8 cellular contexts compared by ENCODE assay signal in the genomic region with DNA sequence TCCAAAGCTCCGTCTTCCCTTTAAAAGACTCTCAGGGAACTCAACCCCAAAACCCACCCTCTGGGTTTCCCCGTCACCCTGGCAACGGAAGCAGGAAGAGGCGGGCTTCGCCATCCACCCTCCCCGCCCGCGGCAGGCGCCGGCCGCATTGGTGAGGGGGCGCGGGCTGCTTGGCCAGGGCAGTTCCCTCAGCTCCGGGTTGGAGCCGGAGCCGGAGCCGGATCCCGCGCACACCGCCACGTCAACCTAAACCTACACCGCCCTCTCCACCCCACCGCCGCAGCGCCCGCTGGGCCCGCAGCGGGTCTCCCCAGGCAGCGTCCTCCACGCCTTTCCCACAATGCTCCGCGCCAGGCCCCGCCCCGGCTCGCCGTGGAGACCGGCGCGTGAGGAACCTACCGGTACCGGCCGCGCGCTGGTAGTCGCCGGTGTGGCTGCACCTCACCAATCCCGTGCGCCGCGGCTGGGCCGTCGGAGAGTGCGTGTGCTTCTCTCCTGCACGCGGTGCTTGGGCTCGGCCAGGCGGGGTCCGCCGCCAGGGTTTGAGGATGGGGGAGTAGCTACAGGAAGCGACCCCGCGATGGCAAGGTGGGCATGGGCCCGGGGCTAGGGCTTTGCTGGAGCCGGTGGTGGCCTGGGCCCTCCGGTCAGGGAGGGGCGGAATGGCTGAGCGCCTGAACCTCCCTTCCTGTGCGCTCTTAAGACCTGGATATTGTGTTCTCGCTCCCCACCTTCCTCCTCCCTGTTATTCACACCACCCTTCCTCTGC. TPM values are rescaled to one million over a fixed set of nuclear protein-coding genes. Genes with fewer than 3 reads are reported as not detected.
DNase-seq lines count a peak whose midpoint lies in the region; ATAC-seq and TF ChIP-seq lines count a peak whose summit lies in the region.

A gene with protein sequence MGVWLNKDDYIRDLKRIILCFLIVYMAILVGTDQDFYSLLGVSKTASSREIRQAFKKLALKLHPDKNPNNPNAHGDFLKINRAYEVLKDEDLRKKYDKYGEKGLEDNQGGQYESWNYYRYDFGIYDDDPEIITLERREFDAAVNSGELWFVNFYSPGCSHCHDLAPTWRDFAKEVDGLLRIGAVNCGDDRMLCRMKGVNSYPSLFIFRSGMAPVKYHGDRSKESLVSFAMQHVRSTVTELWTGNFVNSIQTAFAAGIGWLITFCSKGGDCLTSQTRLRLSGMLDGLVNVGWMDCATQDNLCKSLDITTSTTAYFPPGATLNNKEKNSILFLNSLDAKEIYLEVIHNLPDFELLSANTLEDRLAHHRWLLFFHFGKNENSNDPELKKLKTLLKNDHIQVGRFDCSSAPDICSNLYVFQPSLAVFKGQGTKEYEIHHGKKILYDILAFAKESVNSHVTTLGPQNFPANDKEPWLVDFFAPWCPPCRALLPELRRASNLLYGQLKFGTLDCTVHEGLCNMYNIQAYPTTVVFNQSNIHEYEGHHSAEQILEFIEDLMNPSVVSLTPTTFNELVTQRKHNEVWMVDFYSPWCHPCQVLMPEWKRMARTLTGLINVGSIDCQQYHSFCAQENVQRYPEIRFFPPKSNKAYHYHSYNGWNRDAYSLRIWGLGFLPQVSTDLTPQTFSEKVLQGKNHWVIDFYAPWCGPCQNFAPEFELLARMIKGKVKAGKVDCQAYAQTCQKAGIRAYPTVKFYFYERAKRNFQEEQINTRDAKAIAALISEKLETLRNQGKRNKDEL (plus strand): TSS at position 362 of the 769 bp plus-strand sequence. CDS start 1,830 bp downstream, outside the sequence.

- H3K4me3 ChIP-seq in GM12865 (ENCODE audit: low read depth, low read length) = peak within 1 kb of the TSS; percentile 76
- H3K4me3 ChIP-seq in adrenal gland = peak within 1 kb of the TSS; percentile 48 to 95 (median 73)
- peak within 1 kb of the TSS; percentile 78 to 98 (median 92) for H3K4me3 ChIP-seq in heart right ventricle
- peak within 1 kb of the TSS; percentile 92 for H3K4me3 ChIP-seq in upper lobe of right lung

- ATAC-seq in HG02623 (IDR thresholded peaks at IDR 0.05; ENCODE audit: unreplicated experiment) = peak; percentile 85
- ATAC-seq in heart right ventricle = peak; percentile 96 to 99 (median 98)
- ATAC-seq in upper lobe of right lung = peak; percentile 98

- H3K27ac ChIP-seq in adrenal gland = peak within 1 kb of the TSS; percentile 17 to 87 (median 57)
- H3K27ac ChIP-seq in heart right ventricle = peak within 1 kb of the TSS; percentile 70 to 93 (median 86)
- H3K27ac ChIP-seq in upper lobe of right lung = peak within 1 kb of the TSS; percentile 81

- intact Hi-C loops in adrenal gland (cut with DNase I) (no loop called here), heart right ventricle (cut with DNase I) (loop anchor here in 1 of 10 donors (5.0 kb wide), 1 partner anchor 361 kb away; a partner anchor contains a TSS), posterior vena cava (cut with DNase I) (no loop called here), upper lobe of right lung (cut with DNase I) (no loop called here)

- H3K4me1 ChIP-seq in adrenal gland (replicated peaks in 1 of 2) (peaks cover 0 to 19% of the 10 kb centered on the region in 2 donors), heart right ventricle (peaks cover 0 to 48% (median 24%) of the 10 kb centered on the region in 9 donors), upper lobe of right lung (peaks cover 13% of the 10 kb centered on the region)

- H3K9me3 ChIP-seq in adrenal gland (replicated peaks in 1 of 3) = no peaks in the 10 kb centered on the region
- H3K9me3 ChIP-seq in heart right ventricle = no peaks in the 10 kb centered on the region
- no peaks in the 10 kb centered on the region for H3K9me3 ChIP-seq in upper lobe of right lung

- peak; percentile 86 for DNase-seq in GM12865 (ENCODE audit: low read depth)
- peak; percentile 76 for DNase-seq in NCI-H1092 treated with DMSO at 0.1 percent for 48 hours (lab: John Stamatoyannopoulos, UW)
- peak; percentile 73 for DNase-seq in SW480 (ENCODE audit: low spot score)
- peak; percentile 83 to 91 (median 89) for DNase-seq in adrenal gland
- peak; percentile 89 to 92 for DNase-seq in heart right ventricle
- DNase-seq in posterior vena cava (ENCODE audit: low spot score) = peak; percentile 95
- DNase-seq in upper lobe of right lung = peak; percentile 94

- peak in 1 of 2 donors; percentile 69 for TF ChIP-seq POLR2A in adrenal gland (IDR thresholded peaks at IDR 0.05)

- TF ChIP-seq CTCF in GM12865 (IDR thresholded peaks at IDR 0.05; ENCODE audit: insufficient read depth, low read depth, low read length, missing control alignments) (no peak), adrenal gland (IDR thresholded peaks at IDR 0.05) (no peak), heart right ventricle (IDR thresholded peaks at IDR 0.05) (no peak), upper lobe of right lung (IDR thresholded peaks at IDR 0.05) (no peak)

- WGBS in adrenal gland, 4 donors = 0 to 1% (median 0%) methylated on average over 28 to 69 of the region's 69 CpGs
- 0% methylated on average over 66 to 69 of the region's 69 CpGs for WGBS in heart right ventricle, 2 donors

- peaks cover 0 to under 1% of the 10 kb centered on the region in 2 donors for H3K36me3 ChIP-seq in adrenal gland (replicated peaks in 1 of 2)
- peaks cover 0 to 27% (median 0%) of the 10 kb centered on the region in 9 donors for H3K36me3 ChIP-seq in heart right ventricle
- peaks cover 8% of the 10 kb centered on the region for H3K36me3 ChIP-seq in upper lobe of right lung

- H3K27me3 ChIP-seq in adrenal gland (no peaks in the 10 kb centered on the region), heart right ventricle (no peaks in the 10 kb centered on the region), upper lobe of right lung (no peaks in the 10 kb centered on the region)

RNA-seq across cellular contexts. Expression of the gene that starts here (rescaled TPM):
- 10 to 100 TPM; 31.2 to 88.3 (median 41.1) TPM for total RNA-seq in adrenal gland
- polyA plus RNA-seq in adrenal gland = 10 to 100 TPM; 16.7 to 70.8 (median 18.6) TPM
- total RNA-seq in heart right ventricle = 10 to 100 TPM; 37.6 to 63.7 (median 57.5) TPM
- polyA plus RNA-seq in heart right ventricle = 10 to 100 TPM; 17.3 to 18.5 TPM
- total RNA-seq in posterior vena cava = 100 to 1,000 TPM; 103 TPM
- total RNA-seq in upper lobe of right lung = 79.9 TPM

Comparison
In these comparisons a context has a peak if more than half of its experiments do, and no peak if none do; other contexts are left out.
1. Peak in every context shown above with its lines: DNase-seq, ATAC-seq, H3K4me3 ChIP-seq and H3K27ac ChIP-seq.